In the genomic region with DNA sequence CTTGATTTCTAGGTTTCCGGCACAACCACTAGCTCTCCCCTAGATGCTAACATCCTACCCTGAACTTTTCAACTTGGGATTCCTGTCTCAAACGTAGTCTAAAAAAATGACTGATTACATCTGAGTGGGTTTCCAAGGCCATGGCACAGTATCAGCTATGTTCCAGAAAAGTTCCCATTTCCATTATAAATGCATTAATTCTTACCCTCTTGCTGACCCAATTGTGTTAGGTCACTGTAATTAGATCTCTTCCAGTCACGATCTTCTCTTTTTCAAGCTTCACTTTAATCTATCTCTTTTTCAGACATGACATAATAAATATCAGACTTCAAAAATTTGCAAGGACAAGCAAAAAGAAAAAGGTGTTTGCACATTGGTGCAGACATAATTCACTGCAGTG, we compare ENCODE assay signal across 1 cellular context.
TF ChIP-seq lines count a peak whose summit lies in the region.

No MANE protein-coding gene starts in this region.

TF ChIP-seq in SK-N-SH treated with all-trans-retinoic acid at 6 μM for 48 hours, 23 proteins besides CTCF, POLR2A, EP300 and RAD21 (continued from another document):
- TF ChIP-seq, protein P1, sequence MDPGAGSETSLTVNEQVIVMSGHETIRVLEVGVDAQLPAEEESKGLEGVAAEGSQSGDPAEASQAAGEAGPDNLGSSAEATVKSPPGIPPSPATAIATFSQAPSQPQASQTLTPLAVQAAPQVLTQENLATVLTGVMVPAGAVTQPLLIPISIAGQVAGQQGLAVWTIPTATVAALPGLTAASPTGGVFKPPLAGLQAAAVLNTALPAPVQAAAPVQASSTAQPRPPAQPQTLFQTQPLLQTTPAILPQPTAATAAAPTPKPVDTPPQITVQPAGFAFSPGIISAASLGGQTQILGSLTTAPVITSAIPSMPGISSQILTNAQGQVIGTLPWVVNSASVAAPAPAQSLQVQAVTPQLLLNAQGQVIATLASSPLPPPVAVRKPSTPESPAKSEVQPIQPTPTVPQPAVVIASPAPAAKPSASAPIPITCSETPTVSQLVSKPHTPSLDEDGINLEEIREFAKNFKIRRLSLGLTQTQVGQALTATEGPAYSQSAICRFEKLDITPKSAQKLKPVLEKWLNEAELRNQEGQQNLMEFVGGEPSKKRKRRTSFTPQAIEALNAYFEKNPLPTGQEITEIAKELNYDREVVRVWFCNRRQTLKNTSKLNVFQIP (CRISPR knock-in tag; IDR thresholded peaks at IDR 0.05; ENCODE audit: borderline replicate concordance, low read depth): no peak; the same call in 1 of the 2 replicates
- TF ChIP-seq, protein P2, sequence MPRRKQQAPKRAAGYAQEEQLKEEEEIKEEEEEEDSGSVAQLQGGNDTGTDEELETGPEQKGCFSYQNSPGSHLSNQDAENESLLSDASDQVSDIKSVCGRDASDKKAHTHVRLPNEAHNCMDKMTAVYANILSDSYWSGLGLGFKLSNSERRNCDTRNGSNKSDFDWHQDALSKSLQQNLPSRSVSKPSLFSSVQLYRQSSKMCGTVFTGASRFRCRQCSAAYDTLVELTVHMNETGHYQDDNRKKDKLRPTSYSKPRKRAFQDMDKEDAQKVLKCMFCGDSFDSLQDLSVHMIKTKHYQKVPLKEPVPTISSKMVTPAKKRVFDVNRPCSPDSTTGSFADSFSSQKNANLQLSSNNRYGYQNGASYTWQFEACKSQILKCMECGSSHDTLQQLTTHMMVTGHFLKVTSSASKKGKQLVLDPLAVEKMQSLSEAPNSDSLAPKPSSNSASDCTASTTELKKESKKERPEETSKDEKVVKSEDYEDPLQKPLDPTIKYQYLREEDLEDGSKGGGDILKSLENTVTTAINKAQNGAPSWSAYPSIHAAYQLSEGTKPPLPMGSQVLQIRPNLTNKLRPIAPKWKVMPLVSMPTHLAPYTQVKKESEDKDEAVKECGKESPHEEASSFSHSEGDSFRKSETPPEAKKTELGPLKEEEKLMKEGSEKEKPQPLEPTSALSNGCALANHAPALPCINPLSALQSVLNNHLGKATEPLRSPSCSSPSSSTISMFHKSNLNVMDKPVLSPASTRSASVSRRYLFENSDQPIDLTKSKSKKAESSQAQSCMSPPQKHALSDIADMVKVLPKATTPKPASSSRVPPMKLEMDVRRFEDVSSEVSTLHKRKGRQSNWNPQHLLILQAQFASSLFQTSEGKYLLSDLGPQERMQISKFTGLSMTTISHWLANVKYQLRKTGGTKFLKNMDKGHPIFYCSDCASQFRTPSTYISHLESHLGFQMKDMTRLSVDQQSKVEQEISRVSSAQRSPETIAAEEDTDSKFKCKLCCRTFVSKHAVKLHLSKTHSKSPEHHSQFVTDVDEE (CRISPR knock-in tag; IDR thresholded peaks at IDR 0.05): 0 out of 2 replicates have a peak, but pooled peaks have one; percentile 49
- TF ChIP-seq RARB (CRISPR knock-in tag; IDR thresholded peaks at IDR 0.05) (peak; percentile 72; the same call in 1 of the 2 replicates), PPARA (CRISPR knock-in tag; IDR thresholded peaks at IDR 0.05; ENCODE audit: borderline replicate concordance) (no peak), ZFP3 (CRISPR knock-in tag; IDR thresholded peaks at IDR 0.05) (peak; percentile 51; the same call in 1 of the 2 replicates)
